ENCODE assay signal across 22 cellular contexts in genomic region chr5:14366763-14367162, GRCh38.
"Had no signal": no experiment of that assay in that cellular context is flagged by ENCODE, and none has a peak within 500 bp of the region (broad histone marks: within the 10 kb centered on the region; RNA-seq: fewer than 3 reads in every experiment).

No MANE protein-coding gene starts in this region.

- H3K27ac ChIP-seq: right lobe of liver, SK-N-MC, tibial artery had no signal

- ATAC-seq: right lobe of liver had no signal

- H3K9me3 Mint-ChIP-seq: activated naive CD4-positive, alpha-beta T cell treated with anti-CD3 and anti-CD28 coated beads, Interleukin-2, amount 50 U/mL, for 24 hours; stimulated activated effector memory CD8-positive, alpha-beta T cell treated with anti-CD3 and anti-CD28 coated beads, Interleukin-12 subunit alpha, Interleukin-12 subunit beta, amount 100 ng/mL, for 72 hours; stimulated activated naive CD8-positive, alpha-beta T cell treated with anti-CD3 and anti-CD28 coated beads, Interleukin-15, amount 100 ng/mL, for 72 hours had no signal

- H3K4me1 ChIP-seq: adrenal gland, right lobe of liver, tibial artery had no signal

- H3K27ac Mint-ChIP-seq: activated naive CD4-positive, alpha-beta T cell treated with anti-CD3 and anti-CD28 coated beads, Interleukin-2, amount 50 U/mL, for 24 hours; stimulated activated effector memory CD8-positive, alpha-beta T cell treated with anti-CD3 and anti-CD28 coated beads, Interleukin-12 subunit alpha, Interleukin-12 subunit beta, amount 100 ng/mL, for 72 hours had no signal

- H3K27me3 Mint-ChIP-seq: activated naive CD4-positive, alpha-beta T cell treated with anti-CD3 and anti-CD28 coated beads, Interleukin-2, amount 50 U/mL, for 24 hours; stimulated activated naive CD8-positive, alpha-beta T cell treated with anti-CD3 and anti-CD28 coated beads, Interleukin-15, amount 100 ng/mL, for 72 hours had no signal

- H3K36me3 Mint-ChIP-seq: activated naive CD4-positive, alpha-beta T cell treated with anti-CD3 and anti-CD28 coated beads, Interleukin-2, amount 50 U/mL, for 24 hours had no signal

- H3K9me3 ChIP-seq: adrenal gland, right lobe of liver, tibial artery had no signal

- H3K4me3 ChIP-seq: adrenal gland, right lobe of liver, SK-N-MC, skin epidermis, tibial artery had no signal

- DNase-seq: activated CD8-positive, alpha-beta memory T cell treated with anti-CD3 and anti-CD28 coated beads for 24 hours; activated effector memory CD4-positive, alpha-beta T cell treated with anti-CD3 and anti-CD28 coated beads, Interleukin-2, amount 50 U/mL, for 16 hours; activated T-cell treated with anti-CD3 and anti-CD28 coated beads, Interleukin-2, amount 50 U/mL, for 48 hours; effector CD4-positive, alpha-beta T cell; foreskin fibroblast; kidney glomerular epithelial cell; midbrain; nucleus accumbens; right lobe of liver; SHP77 treated with DMSO at 0.1 percent for 48 hours; stimulated activated CD4-positive, alpha-beta T cell treated with anti-CD3 and anti-CD28 coated beads, Interleukin-2, amount 100 ng/mL, for 24 hours; T-helper 9 cell; tibial artery had no signal

- FAIRE-seq: bronchial epithelial cell, endometrium, urothelium cell line had no signal

- H3K27me3 ChIP-seq: adrenal gland, right lobe of liver, tibial artery had no signal

- H3K4me3 Mint-ChIP-seq: activated naive CD4-positive, alpha-beta T cell treated with anti-CD3 and anti-CD28 coated beads, Interleukin-2, amount 50 U/mL, for 24 hours; stimulated activated effector memory CD8-positive, alpha-beta T cell treated with anti-CD3 and anti-CD28 coated beads, Interleukin-12 subunit alpha, Interleukin-12 subunit beta, amount 100 ng/mL, for 72 hours had no signal
